25 cellular contexts compared by ENCODE assay signal in genomic region chr20:48080583-48080982, GRCh38.
"Had no signal": no experiment of that assay in that cellular context is flagged by ENCODE, and none has a peak within 500 bp of the region (broad histone marks: within the 10 kb centered on the region; RNA-seq: fewer than 3 reads in every experiment).

No MANE protein-coding gene starts in this region.

- FAIRE-seq: islet of Langerhans, kidney, pancreas had no signal

- H3K4me3 ChIP-seq: left ventricle myocardium inferior, lung, mucosa of descending colon, pancreas, psoas muscle, skin epidermis, tibial nerve, vagina had no signal

- ATAC-seq: mucosa of descending colon; naive thymus-derived CD4-positive, alpha-beta T cell; natural killer cell treated with Interleukin-12 subunit alpha and Interleukin-12 subunit beta and Interleukin-15 and Interleukin-18, amount 100 ng/mL, for 72 hours; pancreas; psoas muscle; right cardiac atrium; sciatic nerve; stimulated activated effector memory CD8-positive, alpha-beta T cell treated with anti-CD3 and anti-CD28 coated beads, Interleukin-12 subunit alpha, Interleukin-12 subunit beta, amount 100 ng/mL, for 72 hours; stimulated activated naive CD8-positive, alpha-beta T cell treated with anti-CD3 and anti-CD28 coated beads, Interleukin-15, amount 100 ng/mL, for 72 hours had no signal

- DNase-seq: hypothalamus; immature natural killer cell; kidney; left ventricle myocardium inferior; midbrain; mucosa of descending colon; naive thymus-derived CD4-positive, alpha-beta T cell; pancreas; posterior cingulate gyrus; psoas muscle; right cardiac atrium; stimulated activated CD4-positive, alpha-beta T cell treated with anti-CD3 and anti-CD28 coated beads, Interleukin-12 subunit alpha, Interleukin-12 subunit beta, amount 100 ng/mL, for 4 hours; stimulated activated CD4-positive, alpha-beta T cell treated with anti-CD3 and anti-CD28 coated beads, Interleukin-15, amount 100 ng/mL, for 24 hours; stimulated activated CD4-positive, alpha-beta T cell treated with anti-CD3 and anti-CD28 coated beads, Interleukin-4, amount 100 ng/mL, for 24 hours; stimulated activated naive CD4-positive, alpha-beta T cell treated with Interleukin-2 at 50 U/mL for 16 hours; stimulated activated naive CD8-positive, alpha-beta T cell treated with anti-CD3 and anti-CD28 coated beads, Interleukin-15, amount 100 ng/mL, for 72 hours; substantia nigra had no signal
